ENCODE assay signal across 25 cellular contexts in genomic region chr20:14883324-14883723, GRCh38.
"Had no signal": no experiment of that assay in that cellular context is flagged by ENCODE, and none has a peak within 500 bp of the region (broad histone marks: within the 10 kb centered on the region; RNA-seq: fewer than 3 reads in every experiment).

No MANE protein-coding gene starts in this region.

- H3K27me3 ChIP-seq: gastrocnemius medialis, heart right ventricle, right atrium auricular region, sigmoid colon, suprapubic skin, thyroid gland, upper lobe of right lung, vagina had no signal

- H3K36me3 Mint-ChIP-seq: naive thymus-derived CD4-positive, alpha-beta T cell; stimulated activated effector memory CD8-positive, alpha-beta T cell treated with anti-CD3 and anti-CD28 coated beads, Interleukin-12 subunit alpha, Interleukin-12 subunit beta, amount 100 ng/mL, for 72 hours had no signal

- H3K4me3 ChIP-seq: gastrocnemius medialis, heart right ventricle, lung, right atrium auricular region, sigmoid colon, suprapubic skin, thyroid gland, upper lobe of right lung, vagina had no signal

- FAIRE-seq: colon, endothelial cell of umbilical vein, islet of Langerhans, small intestine had no signal

- H3K27ac ChIP-seq: gastrocnemius medialis, heart right ventricle, right atrium auricular region, sigmoid colon, suprapubic skin, thyroid gland, upper lobe of right lung, vagina had no signal

- H3K4me3 Mint-ChIP-seq: dendritic cell treated with granulocyte-macrophage colony-stimulating factor and Interleukin-4, amounts not matched to agents 40 ng/mL and 50 ng/mL, for 4 days; naive thymus-derived CD4-positive, alpha-beta T cell; nephron progenitor cell; stimulated activated effector memory CD8-positive, alpha-beta T cell treated with anti-CD3 and anti-CD28 coated beads, Interleukin-12 subunit alpha, Interleukin-12 subunit beta, amount 100 ng/mL, for 72 hours had no signal

- H3K4me1 ChIP-seq: gastrocnemius medialis, heart right ventricle, right atrium auricular region, thyroid gland, upper lobe of right lung had no signal

- H3K36me3 ChIP-seq: gastrocnemius medialis, heart right ventricle, right atrium auricular region, sigmoid colon, suprapubic skin, thyroid gland, upper lobe of right lung, vagina had no signal

- DNase-seq: cerebellar nuclear complex; gastrocnemius medialis; heart right ventricle; hypothalamus; left ventricle myocardium superior; mesendoderm; naive thymus-derived CD4-positive, alpha-beta T cell; nephron progenitor cell; posterior cingulate gyrus; sigmoid colon; small intestine; stimulated activated CD4-positive, alpha-beta T cell treated with anti-CD3 and anti-CD28 coated beads, Interleukin-2, amount 100 ng/mL, for 48 hours; stimulated activated CD8-positive, alpha-beta memory T cell treated with anti-CD3 and anti-CD28 coated beads, Interleukin-4, amount 100 ng/mL, for 48 hours; stimulated activated naive CD8-positive, alpha-beta T cell treated with anti-CD3 and anti-CD28 coated beads, Interleukin-15, Interleukin-2, amounts not matched to agents 100 U/mL and 50 U/mL, for 24 hours; thyroid gland; upper lobe of right lung had no signal

- H3K9me3 ChIP-seq: gastrocnemius medialis, heart right ventricle, right atrium auricular region, sigmoid colon, suprapubic skin, thyroid gland, upper lobe of right lung, vagina had no signal

- H3K4me1 Mint-ChIP-seq: naive thymus-derived CD4-positive, alpha-beta T cell; stimulated activated effector memory CD8-positive, alpha-beta T cell treated with anti-CD3 and anti-CD28 coated beads, Interleukin-12 subunit alpha, Interleukin-12 subunit beta, amount 100 ng/mL, for 72 hours had no signal

- H3K9me3 Mint-ChIP-seq: nephron progenitor cell had no signal

- H3K27ac Mint-ChIP-seq: dendritic cell treated with granulocyte-macrophage colony-stimulating factor and Interleukin-4, amounts not matched to agents 40 ng/mL and 50 ng/mL, for 4 days; naive thymus-derived CD4-positive, alpha-beta T cell; nephron progenitor cell; stimulated activated effector memory CD8-positive, alpha-beta T cell treated with anti-CD3 and anti-CD28 coated beads, Interleukin-12 subunit alpha, Interleukin-12 subunit beta, amount 100 ng/mL, for 72 hours had no signal

- H3K27me3 Mint-ChIP-seq: dendritic cell treated with granulocyte-macrophage colony-stimulating factor and Interleukin-4, amounts not matched to agents 40 ng/mL and 50 ng/mL, for 4 days; naive thymus-derived CD4-positive, alpha-beta T cell had no signal
